Comparison of ENCODE assay signal across 9 cellular contexts in genomic region chr10:79247373-79248137, GRCh38.
A peak's percentile ranks its signal among the peaks of the same experiment; 100 is the strongest.
DNase-seq lines count a peak whose midpoint lies in the region; TF ChIP-seq lines count a peak whose summit lies in the region.
"Had no signal": no experiment of that assay in that cellular context is flagged by ENCODE, and none has a peak within 500 bp of the region (broad histone marks: within the 10 kb centered on the region; RNA-seq: fewer than 3 reads in every experiment).

No MANE protein-coding gene starts in this region.

- no peak overlapping the region for H2AFZ ChIP-seq in OCI-LY3 (ENCODE audit: low read depth, low read length)

- peak overlapping the region; percentile 98 for H3K9ac ChIP-seq in OCI-LY3 (ENCODE audit: low read length)

- peak overlapping the region; percentile 100 for H3K4me2 ChIP-seq in OCI-LY3 (ENCODE audit: low read length)

- TF ChIP-seq EP300 in esophagus muscularis mucosa (IDR thresholded peaks at IDR 0.05) = no peak

- TF ChIP-seq CTCF in GM06990 (IDR thresholded peaks at IDR 0.05; ENCODE audit: insufficient read depth, low read length, poor library complexity, severe bottlenecking) (no peak), OCI-LY3 (IDR thresholded peaks at IDR 0.05; ENCODE audit: low read depth, low read length) (no peak), esophagus muscularis mucosa (IDR thresholded peaks at IDR 0.05) (no peak)

- peak overlapping the region; percentile 81 for H3K4me3 ChIP-seq in GM06990 (replicated peaks; ENCODE audit: low read depth, low read length)
- peak overlapping the region; percentile 73 for H3K4me3 ChIP-seq in OCI-LY3 (ENCODE audit: low read length)
- H3K4me3 ChIP-seq in esophagus muscularis mucosa = no peak overlapping the region
- no peak overlapping the region for H3K4me3 ChIP-seq in skin epidermis

- intact Hi-C loops in esophagus muscularis mucosa (cut with DNase I) = no loop called here

- TF ChIP-seq POLR2A in esophagus muscularis mucosa (IDR thresholded peaks at IDR 0.05; ENCODE audit: low read depth) = no peak
- TF ChIP-seq POLR2A in erythroblast (IDR thresholded peaks at IDR 0.05; ENCODE audit: low read length) = no peak

- H3K36me3 ChIP-seq in GM06990 (ENCODE audit: control insufficient read depth, insufficient read depth, low read length) (peaks cover 2% of the 10 kb centered on the region), OCI-LY3 (replicated peaks; ENCODE audit: low read depth, low read length) (peaks cover 6% of the 10 kb centered on the region), esophagus muscularis mucosa (no peaks in the 10 kb centered on the region)

- H3K27me3 ChIP-seq in GM06990 (replicated peaks; ENCODE audit: control insufficient read depth, insufficient read depth, low read length) (no peaks in the 10 kb centered on the region), OCI-LY3 (ENCODE audit: low read depth, low read length) (no peaks in the 10 kb centered on the region), esophagus muscularis mucosa (no peaks in the 10 kb centered on the region)

- H3K4me1 ChIP-seq in OCI-LY3 (ENCODE audit: low read length) (peaks cover 89% of the 10 kb centered on the region), esophagus muscularis mucosa (peaks cover 81 to 95% (median 90%) of the 10 kb centered on the region in 4 donors)

- H3K9me3 ChIP-seq in OCI-LY3 (ENCODE audit: insufficient read depth, low read length) (no peaks in the 10 kb centered on the region), esophagus muscularis mucosa (no peaks in the 10 kb centered on the region)

- peaks cover 84% of the 10 kb centered on the region for H3K79me2 ChIP-seq in OCI-LY3 (ENCODE audit: low read length)

- DNase-seq in GM06990 (ENCODE audit: extremely low read depth, insufficient read length) (no peak), esophagus muscularis mucosa (ENCODE audit: extremely low spot score) (no peak), GM19238 (ENCODE audit: insufficient read length, low spot score) (no peak), erythroblast (lab: John Stamatoyannopoulos, UW) (no peak), NCI-H146 (lab: John Stamatoyannopoulos, UW) (no peak), GDM1 (lab: John Stamatoyannopoulos, UW) (no peak)
- DNase-seq: OCI-M1 had no signal

- WGBS in esophagus muscularis mucosa = 91% methylated on average over 6 of the region's 6 CpGs

- peak overlapping the region; percentile 100 for H3K27ac ChIP-seq in OCI-LY3 (ENCODE audit: low read length)
- peak overlapping the region; percentile 78 to 91 (median 82) for H3K27ac ChIP-seq in esophagus muscularis mucosa (replicated peaks in 1 of 4)
- H3K27ac ChIP-seq in skin epidermis = peak overlapping the region in 20 of 21 experiments; percentile 61 to 95 (median 86)

- no peaks in the 10 kb centered on the region for H4K20me1 ChIP-seq in OCI-LY3 (ENCODE audit: insufficient read depth, low read length)

Comparison
In these comparisons a context has a peak if more than half of its experiments do, and no peak if none do; other contexts are left out.
1. H3K4me3 ChIP-seq: peak in GM06990 (single experiment) and OCI-LY3 (single experiment); none in esophagus muscularis mucosa (0 of 4) and skin epidermis (0 of 7).
2. Peak in every context shown above with its lines, with median percentiles within 50 percentile points of each other: H3K27ac ChIP-seq.